ENCODE assay signal across 9 cellular contexts in genomic region chr19:40576181-40576584, GRCh38. TPM values are rescaled to one million over a fixed set of nuclear protein-coding genes. Genes with fewer than 3 reads are reported as not detected.
DNase-seq lines count a peak whose midpoint lies in the region; ATAC-seq, FAIRE-seq and TF ChIP-seq lines count a peak whose summit lies in the region.
"Had no signal": no experiment of that assay in that cellular context is flagged by ENCODE, and none has a peak within 500 bp of the region (broad histone marks: within the 10 kb centered on the region; RNA-seq: fewer than 3 reads in every experiment).

No MANE protein-coding gene starts in this region.

- intact Hi-C loops in Right ventricle myocardium inferior (cut with DNase I) (loop anchor here (2.0 kb wide), 1 partner anchor 21 kb away; no protein-coding TSS in a partner anchor), cardiac septum (cut with DNase I) (no loop called here)

- H3K4me1 ChIP-seq in HUES6 (ENCODE audit: control insufficient read depth, insufficient read depth, low read length), result 0 out of 2 replicates have a peak, but pooled peaks cover 7% of the 10 kb centered on the region
- H3K4me1 ChIP-seq in keratinocyte (ENCODE audit: control insufficient read depth, extremely low read depth, insufficient read depth, low read length), result peaks cover 6% of the 10 kb centered on the region
- H3K4me1 ChIP-seq in thymus (ENCODE audit: control insufficient read depth, insufficient read depth, low read length), result peaks cover 14% of the 10 kb centered on the region

- peaks cover 13% of the 10 kb centered on the region for H3K4me1 Mint-ChIP-seq in activated naive CD8-positive, alpha-beta T cell treated with anti-CD3 and anti-CD28 coated beads for 36 hours

- H3K4me3 ChIP-seq in HUES6 (ENCODE audit: low read depth, low read length) (peak overlapping the region; percentile 92), keratinocyte (ENCODE audit: control insufficient read depth in 2 of 3, extremely low read depth in 1 of 3, insufficient read depth in 2 of 3, low read depth in 1 of 3, low read length in 3 of 3) (peak overlapping the region; percentile 71 to 89 (median 79)), thymus (ENCODE audit: low read length) (peak overlapping the region; percentile 88)

- H4K20me1 ChIP-seq in keratinocyte (ENCODE audit: control insufficient read depth, extremely low read depth, insufficient read depth, low read length), result no peaks in the 10 kb centered on the region

- H3K9me3 ChIP-seq in HUES6 (ENCODE audit: control insufficient read depth, insufficient read depth, low read depth, low read length), result no peaks in the 10 kb centered on the region
- no peaks in the 10 kb centered on the region for H3K9me3 ChIP-seq in keratinocyte (ENCODE audit: control insufficient read depth, low read depth, low read length)
- H3K9me3 ChIP-seq in thymus (ENCODE audit: control insufficient read depth), result no peaks in the 10 kb centered on the region

- DNase-seq in Right ventricle myocardium inferior (ENCODE audit: missing footprints) (no peak), cardiac septum (ENCODE audit: low spot score) (no peak), keratinocyte (ENCODE audit: low read depth, low spot score) (no peak), GM20000 (ENCODE audit: low spot score) (no peak)
- no peak for DNase-seq in activated naive CD8-positive, alpha-beta T cell treated with anti-CD3 and anti-CD28 coated beads for 36 hours

- H3K9me3 Mint-ChIP-seq in activated naive CD8-positive, alpha-beta T cell treated with anti-CD3 and anti-CD28 coated beads for 36 hours, result no peaks in the 10 kb centered on the region

- peak overlapping the region; percentile 87 for H3K4me3 Mint-ChIP-seq in activated naive CD8-positive, alpha-beta T cell treated with anti-CD3 and anti-CD28 coated beads for 36 hours

- ATAC-seq in Right ventricle myocardium inferior (peak; percentile 14), HG03521 (IDR thresholded peaks at IDR 0.05; ENCODE audit: unreplicated experiment) (no peak)

- H2AFZ ChIP-seq in keratinocyte (ENCODE audit: control insufficient read depth, low read length), result peak overlapping the region; percentile 68

- H3K9ac ChIP-seq in HUES6 (ENCODE audit: low read length) (no peak overlapping the region), keratinocyte (ENCODE audit: control insufficient read depth, extremely low read depth, insufficient read depth, low read length) (peak overlapping the region; percentile 61)

- H3K27ac ChIP-seq in HUES6 (ENCODE audit: low read depth, low read length) (no peak overlapping the region; the same call in 1 of the 2 replicates), keratinocyte (ENCODE audit: control insufficient read depth, insufficient read depth, low read length) (no peak overlapping the region), thymus (ENCODE audit: low read depth) (peak overlapping the region; percentile 62)

- peak overlapping the region; percentile 25 for H3K27ac Mint-ChIP-seq in activated naive CD8-positive, alpha-beta T cell treated with anti-CD3 and anti-CD28 coated beads for 36 hours

- H3K9me1 ChIP-seq in keratinocyte (ENCODE audit: control insufficient read depth, extremely low read depth, insufficient read depth, low read length), result peaks cover 3% of the 10 kb centered on the region

- H3K79me2 ChIP-seq in keratinocyte (ENCODE audit: control insufficient read depth, insufficient read depth, low read length), result peaks cover 4% of the 10 kb centered on the region

- WGBS in thymus, result 7% methylated on average over 19 of the region's 19 CpGs

- H3K27me3 Mint-ChIP-seq in activated naive CD8-positive, alpha-beta T cell treated with anti-CD3 and anti-CD28 coated beads for 36 hours, result no peaks in the 10 kb centered on the region

- H3K4me2 ChIP-seq in keratinocyte (ENCODE audit: control insufficient read depth, extremely low read depth, insufficient read depth, low read depth, low read length), result peak overlapping the region; percentile 25

- H3K27me3 ChIP-seq in HUES6 (ENCODE audit: control insufficient read depth, insufficient read depth, low read length), result no peaks in the 10 kb centered on the region
- H3K27me3 ChIP-seq in keratinocyte (ENCODE audit: control insufficient read depth, extremely low read depth, insufficient read depth, low read length), result no peaks in the 10 kb centered on the region
- H3K27me3 ChIP-seq in thymus (ENCODE audit: control insufficient read depth, insufficient read depth), result peaks cover 3% of the 10 kb centered on the region

- TF ChIP-seq CTCF in keratinocyte (optimal IDR thresholded peaks at IDR 0.05 in 1 of 3, IDR thresholded peaks at IDR 0.05 in 1 of 3, conservative IDR thresholded peaks at IDR 0.05 in 1 of 3; ENCODE audit: extremely low read depth in 1 of 3, insufficient read depth in 2 of 3, low read length in 3 of 3) (no peak), GM20000 (IDR thresholded peaks at IDR 0.05; ENCODE audit: extremely low read depth, missing control alignments) (no peak)

- H3K36me3 Mint-ChIP-seq in activated naive CD8-positive, alpha-beta T cell treated with anti-CD3 and anti-CD28 coated beads for 36 hours, result peaks cover 5% of the 10 kb centered on the region

- dilution Hi-C loops in keratinocyte (cut with MboI; ENCODE audit: extremely low pct_ligation_motif_present, low sequenced_read_pairs), result no loop called here

- peaks cover 13% of the 10 kb centered on the region for H3K36me3 ChIP-seq in HUES6 (ENCODE audit: control insufficient read depth, insufficient read depth, low read length)
- H3K36me3 ChIP-seq in keratinocyte (ENCODE audit: control insufficient read depth in 2 of 2, extremely low read depth in 1 of 2, insufficient read depth in 2 of 2, low read length in 2 of 2), result peaks cover 4 to 7% of the 10 kb centered on the region in 2 experiments
- H3K36me3 ChIP-seq in thymus (ENCODE audit: control insufficient read depth, insufficient read depth), result peaks cover 13% of the 10 kb centered on the region

- FAIRE-seq in keratinocyte (lab: Jason Lieb, UNC), result no peak
- FAIRE-seq: colon had no signal

RNA-seq across cellular contexts. Expression of gene SHKBP1, which starts 0.5 kb away (rescaled TPM):
- total RNA-seq in Right ventricle myocardium inferior (20.6 TPM), cardiac septum (28.6 TPM)
- 10 to 100 TPM; 71.1 to 74.5 TPM for total RNA-seq in activated naive CD8-positive, alpha-beta T cell treated with anti-CD3 and anti-CD28 coated beads for 36 hours
- polyA plus RNA-seq in keratinocyte (20.2 to 41.3 TPM (median 27.2 TPM) in 3 replicates), thymus (117 TPM)
- 27.1 TPM for polyA plus RNA-seq in keratinocyte (2011; ENCODE audit: low read depth)
- 25.3 and 42.4 TPM in 2 replicates for polyA plus RNA-seq in keratinocyte (2011; cell fraction: cytosol; rRNA removed)
- polyA plus RNA-seq in keratinocyte (2011; cell fraction: nucleus; rRNA removed), result 36.2 and 53.8 TPM in 2 replicates
- polyA plus RNA-seq in keratinocyte (2012; ENCODE audit: low replicate concordance), result 45.0 and 60.3 TPM in 2 replicates
- 50.2 to 86.6 TPM (median 52.0 TPM) in 3 replicates for polyA minus RNA-seq in keratinocyte
- 144 TPM for polyA minus RNA-seq in keratinocyte (2011; cell fraction: cytosol; rRNA and poly(A)+ RNA removed)
- polyA minus RNA-seq in keratinocyte (2011; cell fraction: nucleus; rRNA and poly(A)+ RNA removed), result 31.9 and 39.0 TPM in 2 replicates

RNA-seq across cellular contexts. Expression of gene LTBP4, which starts 25.0 kb away (rescaled TPM):
- total RNA-seq in Right ventricle myocardium inferior (324 TPM), cardiac septum (216 TPM)
- 100 to 1,000 TPM in 1 of 2 experiments, 10 to 100 TPM in 1; 99.3 to 102 TPM for total RNA-seq in activated naive CD8-positive, alpha-beta T cell treated with anti-CD3 and anti-CD28 coated beads for 36 hours
- polyA plus RNA-seq in keratinocyte (25.9 to 48.0 TPM (median 29.6 TPM) in 3 replicates), thymus (35.6 TPM)
- 18.4 TPM for polyA plus RNA-seq in keratinocyte (2011; ENCODE audit: low read depth)
- 16.2 and 40.9 TPM in 2 replicates for polyA plus RNA-seq in keratinocyte (2011; cell fraction: cytosol; rRNA removed)
- polyA plus RNA-seq in keratinocyte (2011; cell fraction: nucleus; rRNA removed), result 171 and 248 TPM in 2 replicates
- polyA plus RNA-seq in keratinocyte (2012; ENCODE audit: low replicate concordance), result 67.3 and 104 TPM in 2 replicates
- 23.7 to 113 TPM (median 33.0 TPM) in 3 replicates for polyA minus RNA-seq in keratinocyte
- polyA minus RNA-seq in keratinocyte (2011; cell fraction: cytosol; rRNA and poly(A)+ RNA removed), result 63.9 TPM
- 56.5 and 60.9 TPM in 2 replicates for polyA minus RNA-seq in keratinocyte (2011; cell fraction: nucleus; rRNA and poly(A)+ RNA removed)
